ENCODE assay signal across 1 cellular context in genomic region chr17:78127888-78128615, GRCh38.
TF ChIP-seq lines count a peak whose summit lies in the region.

No MANE protein-coding gene starts in this region.

TF ChIP-seq in K562, 482 proteins besides CTCF, POLR2A, EP300 and RAD21 (continues in another document):
- TF ChIP-seq ARID3B (CRISPR knock-in tag; IDR thresholded peaks at IDR 0.05; ENCODE audit: borderline replicate concordance) (no peak), XRCC5 (IDR thresholded peaks at IDR 0.05; ENCODE audit: low read depth, low read length) (peak; percentile 24; the same call in 1 of the 2 replicates), JUNB (CRISPR knock-in tag; conservative IDR thresholded peaks at IDR 0.05) (no peak), FUS (optimal IDR thresholded peaks at IDR 0.05; ENCODE audit: low read depth, low read length) (peak; percentile 48), XRCC4 (IDR thresholded peaks at IDR 0.05; ENCODE audit: extremely low read depth, insufficient read depth, insufficient read length) (no peak), ZNF780A (CRISPR knock-in tag; IDR thresholded peaks at IDR 0.05) (no peak), ZNF583 (CRISPR knock-in tag; IDR thresholded peaks at IDR 0.05) (no peak), FOXP1 (CRISPR knock-in tag; IDR thresholded peaks at IDR 0.05) (0 out of 2 replicates have a peak, but pooled peaks have one; percentile 24), NR2C1 (IDR thresholded peaks at IDR 0.05) (no peak), NR2C1 (tag; IDR thresholded peaks at IDR 0.05) (no peak), FIP1L1 (IDR thresholded peaks at IDR 0.05; ENCODE audit: low read depth, low read length, poor library complexity, severe bottlenecking) (peak; percentile 44), RBM22 (IDR thresholded peaks at IDR 0.05; ENCODE audit: low read depth, low read length, poor library complexity, severe bottlenecking) (peak; percentile 9), ZBTB33 (CRISPR knock-in tag; IDR thresholded peaks at IDR 0.05) (no peak), EZH2 (IDR thresholded peaks at IDR 0.05; ENCODE audit: borderline replicate concordance, low read depth, low read length) (no peak), SRSF1 (IDR thresholded peaks at IDR 0.05; ENCODE audit: low read depth, low read length) (no peak), STAG1 (CRISPR knock-in tag; IDR thresholded peaks at IDR 0.05; ENCODE audit: borderline replicate concordance) (no peak), REST (CRISPR knock-in tag; IDR thresholded peaks at IDR 0.05; ENCODE audit: low read depth) (peak; percentile 15; the same call in 1 of the 2 replicates), CC2D1A (IDR thresholded peaks at IDR 0.05) (no peak), THAP7 (CRISPR knock-in tag; IDR thresholded peaks at IDR 0.05) (no peak), ZNF655 (CRISPR knock-in tag; IDR thresholded peaks at IDR 0.05) (no peak), KAT8 (IDR thresholded peaks at IDR 0.05; ENCODE audit: low read depth) (no peak), DNMT1 (IDR thresholded peaks at IDR 0.05) (no peak), E2F3 (CRISPR knock-in tag; IDR thresholded peaks at IDR 0.05) (no peak), NEUROD1 (IDR thresholded peaks at IDR 0.05; ENCODE audit: borderline replicate concordance, low read depth, low read length, partially characterized antibody) (no peak), RFX1 (IDR thresholded peaks at IDR 0.05) (no peak), ZBTB9 (CRISPR knock-in tag; IDR thresholded peaks at IDR 0.05) (no peak), ZBTB11 (CRISPR knock-in tag; IDR thresholded peaks at IDR 0.05) (peak in 1 of 3 experiments; percentile 16; a peak in 1 of 6 replicates), CEBPZ (IDR thresholded peaks at IDR 0.05; ENCODE audit: borderline replicate concordance, low read depth, low read length) (no peak), MAFF (IDR thresholded peaks at IDR 0.05; ENCODE audit: low read length) (no peak), MAX (CRISPR knock-in tag; IDR thresholded peaks at IDR 0.05) (no peak), ZNF75A (CRISPR knock-in tag; IDR thresholded peaks at IDR 0.05) (no peak), BRD4 (IDR thresholded peaks at IDR 0.05) (0 out of 2 replicates have a peak, but pooled peaks have one; percentile 65), POLR2G (IDR thresholded peaks at IDR 0.05; ENCODE audit: low read depth, low read length) (peak; percentile 46; the same call in 1 of the 2 replicates), ZC3H11A (IDR thresholded peaks at IDR 0.05; ENCODE audit: low read depth, low read length) (no peak), CBFA2T3 (IDR thresholded peaks at IDR 0.05) (no peak), LEF1 (IDR thresholded peaks at IDR 0.05) (no peak), ZBTB26 (CRISPR knock-in tag; IDR thresholded peaks at IDR 0.05) (no peak), CHD1 (IDR thresholded peaks at IDR 0.05; ENCODE audit: low read length) (peak; percentile 42), CBX1 (IDR thresholded peaks at IDR 0.05; ENCODE audit: low read depth) (no peak), CAMTA2 (CRISPR knock-in tag; conservative IDR thresholded peaks at IDR 0.05) (no peak), RBBP5 (IDR thresholded peaks at IDR 0.05; ENCODE audit: borderline replicate concordance, insufficient read depth, low read length, poor library complexity, severe bottlenecking) (peak; percentile 2)
